19 cellular contexts compared by ENCODE assay signal in genomic region chr1:206785366-206785765, GRCh38. TPM values are rescaled to one million over a fixed set of nuclear protein-coding genes. Genes with fewer than 3 reads are reported as not detected.
DNase-seq lines count a peak whose midpoint lies in the region; ATAC-seq and TF ChIP-seq lines count a peak whose summit lies in the region.
"Had no signal": no experiment of that assay in that cellular context is flagged by ENCODE, and none has a peak within 500 bp of the region (broad histone marks: within the 10 kb centered on the region; RNA-seq: fewer than 3 reads in every experiment).

No MANE protein-coding gene starts in this region.

- no peak for TF ChIP-seq CTCF in CD4-positive, alpha-beta T cell (IDR thresholded peaks at IDR 0.05)

- no peak overlapping the region for H3K4me3 ChIP-seq in naive thymus-derived CD4-positive, alpha-beta T cell (ENCODE audit: low read length)
- H3K4me3 ChIP-seq: adrenal gland, cardiac muscle cell, gastroesophageal sphincter, tibial nerve had no signal

- H3K27me3 ChIP-seq in CD4-positive, alpha-beta T cell (ENCODE audit: control insufficient read depth, insufficient read depth, low read length): no peaks in the 10 kb centered on the region
- H3K27me3 ChIP-seq in naive thymus-derived CD4-positive, alpha-beta T cell (ENCODE audit: control insufficient read depth in 2 of 2, insufficient read depth in 2 of 2, low read length in 2 of 2): no peaks in the 10 kb centered on the region
- H3K27me3 ChIP-seq: adrenal gland, cardiac muscle cell, gastroesophageal sphincter, tibial nerve had no signal

- no peaks in the 10 kb centered on the region for H3K36me3 Mint-ChIP-seq in activated CD4-positive, alpha-beta T cell treated with anti-CD3 and anti-CD28 coated beads, Interleukin-2, amount 10 ng/mL, durations not matched to agents 24 days and 14 days (ENCODE audit: low read depth)
- H3K36me3 Mint-ChIP-seq in CD4-positive, alpha-beta T cell (ENCODE audit: low read depth): no peaks in the 10 kb centered on the region
- H3K36me3 Mint-ChIP-seq in naive thymus-derived CD4-positive, alpha-beta T cell: peaks cover 0 to 17% (median 0%) of the 10 kb centered on the region in 5 donors
- H3K36me3 Mint-ChIP-seq: T-cell had no signal

- ATAC-seq in CD4-positive, alpha-beta T cell (ENCODE audit: poor library complexity): no peak
- no peak for ATAC-seq in naive thymus-derived CD4-positive, alpha-beta T cell
- ATAC-seq in GM21576 (IDR thresholded peaks at IDR 0.05; ENCODE audit: unreplicated experiment): no peak
- ATAC-seq: gastroesophageal sphincter had no signal

- intact Hi-C loops in activated CD4-positive, alpha-beta T cell treated with anti-CD3 and anti-CD28 coated beads, Interleukin-2, amount 10 ng/mL, durations not matched to agents 24 days and 14 days (cut with micrococcal nuclease): no loop called here
- intact Hi-C loops in CD4-positive, alpha-beta T cell (cut with DNase I, micrococcal nuclease): loop anchor here in 1 of 2 experiments (2.0 kb wide), 2 partner anchors 15 to 17 kb away; partner anchors contain the start of gene IL19
- intact Hi-C loops in naive thymus-derived CD4-positive, alpha-beta T cell (cut with micrococcal nuclease): no loop called here

- POLR2A ChIA-PET in CD4-positive, alpha-beta T cell (lab: Charles Lee): interaction anchor here (1.7 to 4.1 kb wide), 2 partner anchors 14 to 20 kb away, joined by 15 to 32 read pairs; partner anchors contain the start of genes IL10 and IL19
- POLR2A ChIA-PET in naive thymus-derived CD4-positive, alpha-beta T cell (lab: Charles Lee): interaction anchor here (0.8 to 7.9 kb wide), 5 partner anchors 9 to 30 kb away, joined by 3 to 103 read pairs (median 4); partner anchors contain the start of genes IL10 and IL19

- H3K9me3 ChIP-seq in CD4-positive, alpha-beta T cell (ENCODE audit: control insufficient read depth, low read length): no peaks in the 10 kb centered on the region
- no peaks in the 10 kb centered on the region for H3K9me3 ChIP-seq in naive thymus-derived CD4-positive, alpha-beta T cell (ENCODE audit: control insufficient read depth in 2 of 3, low read length in 3 of 3)
- H3K9me3 ChIP-seq: adrenal gland, gastroesophageal sphincter, tibial nerve had no signal

- H3K4me1 Mint-ChIP-seq in activated CD4-positive, alpha-beta T cell treated with anti-CD3 and anti-CD28 coated beads, Interleukin-2, amount 10 ng/mL, durations not matched to agents 24 days and 14 days: peaks cover 63% of the 10 kb centered on the region
- peaks cover 68% of the 10 kb centered on the region for H3K4me1 Mint-ChIP-seq in CD4-positive, alpha-beta T cell (ENCODE audit: low read depth)
- peaks cover 40 to 67% (median 66%) of the 10 kb centered on the region in 7 donors for H3K4me1 Mint-ChIP-seq in naive thymus-derived CD4-positive, alpha-beta T cell

- H3K9me3 Mint-ChIP-seq in activated CD4-positive, alpha-beta T cell treated with anti-CD3 and anti-CD28 coated beads, Interleukin-2, amount 10 ng/mL, durations not matched to agents 24 days and 14 days: peaks cover 4% of the 10 kb centered on the region
- H3K9me3 Mint-ChIP-seq in CD4-positive, alpha-beta T cell: no peaks in the 10 kb centered on the region
- H3K9me3 Mint-ChIP-seq in naive thymus-derived CD4-positive, alpha-beta T cell: no peaks in the 10 kb centered on the region
- H3K9me3 Mint-ChIP-seq: T-cell had no signal

- H3K4me3 Mint-ChIP-seq in activated CD4-positive, alpha-beta T cell treated with anti-CD3 and anti-CD28 coated beads, Interleukin-2, amount 10 ng/mL, durations not matched to agents 24 days and 14 days: no peak overlapping the region
- H3K4me3 Mint-ChIP-seq in CD4-positive, alpha-beta T cell: no peak overlapping the region
- peak overlapping the region in 2 of 10 donors; percentile 8 to 84 for H3K4me3 Mint-ChIP-seq in naive thymus-derived CD4-positive, alpha-beta T cell

- CTCF ChIA-PET in CD4-positive, alpha-beta T cell (lab: Charles Lee): interaction anchor here (0.7 to 1.4 kb wide), 3 partner anchors 12 to 51 kb away, joined by 3 to 5 read pairs (median 3); partner anchors contain the start of gene IL19
- CTCF ChIA-PET in naive thymus-derived CD4-positive, alpha-beta T cell (lab: Charles Lee): interaction anchor here (0.7 to 2.1 kb wide), 4 partner anchors 10 to 18 kb away, joined by 3 to 4 read pairs (median 4); no protein-coding TSS in a partner anchor

- peaks cover 33% of the 10 kb centered on the region for H3K27me3 Mint-ChIP-seq in activated CD4-positive, alpha-beta T cell treated with anti-CD3 and anti-CD28 coated beads, Interleukin-2, amount 10 ng/mL, durations not matched to agents 24 days and 14 days
- no peaks in the 10 kb centered on the region for H3K27me3 Mint-ChIP-seq in CD4-positive, alpha-beta T cell
- peaks cover 0 to 50% (median 0%) of the 10 kb centered on the region in 5 donors for H3K27me3 Mint-ChIP-seq in naive thymus-derived CD4-positive, alpha-beta T cell
- H3K27me3 Mint-ChIP-seq: T-cell had no signal

- peaks cover 44 to 52% of the 10 kb centered on the region in 2 donors for H3K4me1 ChIP-seq in naive thymus-derived CD4-positive, alpha-beta T cell (ENCODE audit: control insufficient read depth in 2 of 2, insufficient read depth in 2 of 2, low read length in 2 of 2)
- H3K4me1 ChIP-seq: adrenal gland, gastroesophageal sphincter, tibial nerve had no signal

- H3K27ac ChIP-seq in CD4-positive, alpha-beta T cell (ENCODE audit: low read depth, low read length): no peak overlapping the region
- no peak overlapping the region for H3K27ac ChIP-seq in naive thymus-derived CD4-positive, alpha-beta T cell (ENCODE audit: low read depth, low read length)
- H3K27ac ChIP-seq: adrenal gland, cardiac muscle cell, gastroesophageal sphincter, tibial nerve had no signal

- H3K27ac Mint-ChIP-seq in activated CD4-positive, alpha-beta T cell treated with anti-CD3 and anti-CD28 coated beads, Interleukin-2, amount 10 ng/mL, durations not matched to agents 24 days and 14 days: peak overlapping the region; percentile 73
- peak overlapping the region; percentile 74 for H3K27ac Mint-ChIP-seq in CD4-positive, alpha-beta T cell
- H3K27ac Mint-ChIP-seq in naive thymus-derived CD4-positive, alpha-beta T cell: peak overlapping the region in 6 of 9 donors; percentile 23 to 91 (median 60)

- no peak for DNase-seq in activated CD4-positive, alpha-beta T cell treated with anti-CD3 and anti-CD28 coated beads, Interleukin-2, amount 10 ng/mL, durations not matched to agents 24 days and 14 days
- DNase-seq in activated CD4-positive, alpha-beta T cell treated with anti-CD3 and anti-CD28 coated beads, Interleukin-2, amount 50 U/mL, for 4 hours: no peak
- DNase-seq in CD4-positive, alpha-beta T cell: no peak
- DNase-seq in SKM-1 (lab: John Stamatoyannopoulos, UW; ENCODE audit: unreplicated experiment): peak; percentile 16
- DNase-seq in naive thymus-derived CD4-positive, alpha-beta T cell: no peak
- no peak for DNase-seq in NCI-H187 (lab: John Stamatoyannopoulos, UW)
- DNase-seq in NCI-H146 (lab: John Stamatoyannopoulos, UW): no peak
- DNase-seq: activated CD4-positive, CD25-positive, alpha-beta regulatory T cell; adrenal gland; NCI-H1694; NCI-H2227 treated with DMSO at 0.1 percent for 48 hours; retina; stimulated activated CD4-positive, alpha-beta T cell treated with anti-CD3 and anti-CD28 coated beads, Interleukin-12 subunit alpha, Interleukin-12 subunit beta, amount 100 ng/mL, for 4 hours; T-cell had no signal

- no peaks in the 10 kb centered on the region for H3K36me3 ChIP-seq in naive thymus-derived CD4-positive, alpha-beta T cell (ENCODE audit: control insufficient read depth in 2 of 3, insufficient read depth in 3 of 3, low read length in 3 of 3)
- H3K36me3 ChIP-seq: adrenal gland, cardiac muscle cell, gastroesophageal sphincter, tibial nerve had no signal

RNA-seq across cellular contexts. Expression of gene IL10, which starts 13.1 kb away (rescaled TPM):
- total RNA-seq in activated CD4-positive, alpha-beta T cell treated with anti-CD3 and anti-CD28 coated beads, Interleukin-2, amount 10 ng/mL, durations not matched to agents 24 days and 14 days: 3.4 TPM in 2 replicates
- under 1 TPM; 0.27 to 0.87 TPM for total RNA-seq in CD4-positive, alpha-beta T cell
- 1 to 10 TPM in 2 of 5 experiments, under 1 TPM in 2, not detected in 1; 0.19 to 2.7 (median 0.69) TPM for total RNA-seq in naive thymus-derived CD4-positive, alpha-beta T cell
- polyA plus RNA-seq in naive thymus-derived CD4-positive, alpha-beta T cell: not detected
- total RNA-seq: cardiac muscle cell, H1 had no signal
- polyA plus RNA-seq: cardiac muscle cell, H1 had no signal

RNA-seq across cellular contexts. Expression of gene IL19, which starts 14.8 kb away (rescaled TPM):
- not detected in 2 replicates for total RNA-seq in activated CD4-positive, alpha-beta T cell treated with anti-CD3 and anti-CD28 coated beads, Interleukin-2, amount 10 ng/mL, durations not matched to agents 24 days and 14 days
- total RNA-seq in CD4-positive, alpha-beta T cell: not detected
- not detected for total RNA-seq in naive thymus-derived CD4-positive, alpha-beta T cell
- not detected for polyA plus RNA-seq in naive thymus-derived CD4-positive, alpha-beta T cell
- total RNA-seq: adrenal gland, cardiac muscle cell, H1, T-cell, tibial nerve had no signal
- polyA plus RNA-seq: adrenal gland, cardiac muscle cell, H1 had no signal
